23 cellular contexts compared by ENCODE assay signal in genomic region chr6:116762235-116762634, GRCh38. TPM values are rescaled to one million over a fixed set of nuclear protein-coding genes. Genes with fewer than 3 reads are reported as not detected.
"Had no signal": no experiment of that assay in that cellular context is flagged by ENCODE, and none has a peak within 500 bp of the region (broad histone marks: within the 10 kb centered on the region; RNA-seq: fewer than 3 reads in every experiment).

No MANE protein-coding gene starts in this region.

- H3K9me3 Mint-ChIP-seq: T-cell had no signal

- DNase-seq: Karpas-422, KG1, MG63, NCI-H1092, NCI-H1105 treated with DMSO at 0.1 percent for 48 hours, NCI-H1417 treated with DMSO at 0.1 percent for 48 hours, NCI-H146, NCI-H1694 treated with DMSO at 0.1 percent for 48 hours, NCI-H1930, NCI-H2081, NCI-H2107, NCI-H2227 treated with DMSO at 0.1 percent for 48 hours, NCI-H524 treated with DMSO at 0.1 percent for 48 hours, NCI-H69, NCI-H774, SHP77, SW 1271, T-cell had no signal

- H3K27ac Mint-ChIP-seq: T-cell had no signal

- H3K4me2 ChIP-seq: SK-N-SH had no signal

- ATAC-seq: Panc1, T-cell had no signal

- H3K36me3 ChIP-seq: MG63 had no signal

- H3K9me3 ChIP-seq: MG63, SK-N-SH had no signal

- H3K4me3 Mint-ChIP-seq: T-cell had no signal

- H3K27me3 ChIP-seq: MG63 had no signal

- H3K27ac ChIP-seq: RWPE1 had no signal

- H3K9ac ChIP-seq: SK-N-SH had no signal

- H3K9me2 ChIP-seq: SK-N-SH had no signal

- H3K4me3 ChIP-seq: MG63 had no signal

- H3K36me3 Mint-ChIP-seq: T-cell had no signal

RNA-seq across cellular contexts. Expression of gene FAM162B, which starts 3.3 kb away (rescaled TPM):
- total RNA-seq: HT1080, SK-MEL-5, T-cell had no signal
- polyA plus RNA-seq: SK-N-SH had no signal
